ENCODE assay signal across 1 cellular context in genomic region chr9:104746285-104746684, GRCh38.
TF ChIP-seq lines count a peak whose summit lies in the region.

No MANE protein-coding gene starts in this region.

TF ChIP-seq in HepG2, 621 proteins besides CTCF, POLR2A, EP300 and RAD21:
- TF ChIP-seq SIX1 (CRISPR knock-in tag; IDR thresholded peaks at IDR 0.05; ENCODE audit: borderline replicate concordance) (no peak), HMG20A (CRISPR knock-in tag; IDR thresholded peaks at IDR 0.05; ENCODE audit: borderline replicate concordance) (no peak), ZNF512 (CRISPR knock-in tag; IDR thresholded peaks at IDR 0.05) (no peak), AHDC1 (CRISPR knock-in tag; IDR thresholded peaks at IDR 0.05; ENCODE audit: borderline replicate concordance) (no peak), SIN3B (IDR thresholded peaks at IDR 0.05; ENCODE audit: low read length) (no peak), TAF1 (CRISPR knock-in tag; IDR thresholded peaks at IDR 0.05) (no peak), ZNF557 (CRISPR knock-in tag; IDR thresholded peaks at IDR 0.05) (no peak), ZNF234 (CRISPR knock-in tag; conservative IDR thresholded peaks at IDR 0.05) (no peak), GFI1 (CRISPR knock-in tag; IDR thresholded peaks at IDR 0.05; ENCODE audit: borderline replicate concordance) (no peak), SNAPC5 (CRISPR knock-in tag; IDR thresholded peaks at IDR 0.05; ENCODE audit: borderline replicate concordance) (no peak), ZNF7 (CRISPR knock-in tag; IDR thresholded peaks at IDR 0.05) (no peak), ZNF646 (CRISPR knock-in tag; IDR thresholded peaks at IDR 0.05) (no peak), IRF9 (CRISPR knock-in tag; IDR thresholded peaks at IDR 0.05; ENCODE audit: borderline replicate concordance) (no peak), ZNF687 (CRISPR knock-in tag; IDR thresholded peaks at IDR 0.05) (no peak), JUND (CRISPR knock-in tag; IDR thresholded peaks at IDR 0.05) (no peak), CERS6 (CRISPR knock-in tag; IDR thresholded peaks at IDR 0.05) (no peak)
